19 cellular contexts compared by ENCODE assay signal in genomic region chr4:80074651-80075050, GRCh38.
A peak's percentile ranks its signal among the peaks of the same experiment; 100 is the strongest.
DNase-seq lines count a peak whose midpoint lies in the region; ATAC-seq lines count a peak whose summit lies in the region.
"Had no signal": no experiment of that assay in that cellular context is flagged by ENCODE, and none has a peak within 500 bp of the region (broad histone marks: within the 10 kb centered on the region; RNA-seq: fewer than 3 reads in every experiment).

No MANE protein-coding gene starts in this region.

- no peak for ATAC-seq in activated naive CD8-positive, alpha-beta T cell treated with anti-CD3 and anti-CD28 coated beads, Interleukin-2, amount 50 U/mL, for 24 hours
- ATAC-seq in activated CD4-positive, CD25-positive, alpha-beta regulatory T cell treated with anti-CD3 and anti-CD28 coated beads, Interleukin-2, amount 50 U/mL, for 24 hours: no peak

- peaks cover 0 to 43% (median 26%) of the 10 kb centered on the region in 5 donors for H3K4me1 ChIP-seq in subcutaneous abdominal adipose tissue (ENCODE audit: control insufficient read depth in 5 of 5, insufficient read depth in 5 of 5, low read length in 5 of 5)
- H3K4me1 ChIP-seq: testis had no signal

- H3K36me3 Mint-ChIP-seq in activated naive CD8-positive, alpha-beta T cell: peaks cover 2% of the 10 kb centered on the region
- H3K36me3 Mint-ChIP-seq in activated naive CD8-positive, alpha-beta T cell treated with anti-CD3 and anti-CD28 coated beads, Interleukin-2, amount 50 U/mL, for 24 hours (ENCODE audit: low read depth): peaks cover 12% of the 10 kb centered on the region
- peaks cover 27% of the 10 kb centered on the region for H3K36me3 Mint-ChIP-seq in dendritic cell treated with granulocyte-macrophage colony-stimulating factor and Interleukin-4, amounts not matched to agents 40 ng/mL and 50 ng/mL, for 4 days (ENCODE audit: low read depth)

- no peaks in the 10 kb centered on the region for H3K27me3 ChIP-seq in subcutaneous abdominal adipose tissue (ENCODE audit: control insufficient read depth in 5 of 5, insufficient read depth in 4 of 5, low read length in 5 of 5)
- H3K27me3 ChIP-seq: ovary, testis had no signal

- no peaks in the 10 kb centered on the region for H3K27me3 Mint-ChIP-seq in activated naive CD8-positive, alpha-beta T cell
- H3K27me3 Mint-ChIP-seq in activated naive CD8-positive, alpha-beta T cell treated with anti-CD3 and anti-CD28 coated beads, Interleukin-2, amount 50 U/mL, for 24 hours: peaks cover 4% of the 10 kb centered on the region
- no peaks in the 10 kb centered on the region for H3K27me3 Mint-ChIP-seq in dendritic cell treated with granulocyte-macrophage colony-stimulating factor and Interleukin-4, amounts not matched to agents 40 ng/mL and 50 ng/mL, for 4 days

- H3K4me3 ChIP-seq in subcutaneous abdominal adipose tissue (ENCODE audit: low read depth in 1 of 5, low read length in 5 of 5): no peak overlapping the region
- H3K4me3 ChIP-seq: ovary, testis had no signal

- H3K4me1 Mint-ChIP-seq in activated naive CD8-positive, alpha-beta T cell (ENCODE audit: low read depth): peaks cover 72% of the 10 kb centered on the region
- H3K4me1 Mint-ChIP-seq in activated naive CD8-positive, alpha-beta T cell treated with anti-CD3 and anti-CD28 coated beads, Interleukin-2, amount 50 U/mL, for 24 hours: peaks cover 81% of the 10 kb centered on the region
- peaks cover 63% of the 10 kb centered on the region for H3K4me1 Mint-ChIP-seq in dendritic cell treated with granulocyte-macrophage colony-stimulating factor and Interleukin-4, amounts not matched to agents 40 ng/mL and 50 ng/mL, for 4 days (ENCODE audit: low read depth)

- peak overlapping the region; percentile 96 for H3K4me3 Mint-ChIP-seq in activated naive CD8-positive, alpha-beta T cell
- no peak overlapping the region for H3K4me3 Mint-ChIP-seq in activated naive CD8-positive, alpha-beta T cell treated with anti-CD3 and anti-CD28 coated beads, Interleukin-2, amount 50 U/mL, for 24 hours
- H3K4me3 Mint-ChIP-seq in dendritic cell treated with granulocyte-macrophage colony-stimulating factor and Interleukin-4, amounts not matched to agents 40 ng/mL and 50 ng/mL, for 4 days: peak overlapping the region; percentile 50

- no peak for DNase-seq in activated naive CD8-positive, alpha-beta T cell treated with anti-CD3 and anti-CD28 coated beads, Interleukin-2, amount 50 U/mL, for 24 hours
- peak; percentile 16 for DNase-seq in MV-4-11 (lab: John Stamatoyannopoulos, UW)
- DNase-seq in NCI-H1092 (lab: John Stamatoyannopoulos, UW): no peak
- no peak for DNase-seq in NCI-H1105 (lab: John Stamatoyannopoulos, UW)
- DNase-seq: activated T-cell treated with anti-CD3 and anti-CD28 coated beads for 4 hours; caudate nucleus; DMS 273 treated with DMSO at 0.1 percent for 48 hours; H7; hypothalamus; NCI-H2107; NCI-H526 treated with DMSO at 0.1 percent for 48 hours; ovary; stimulated activated CD4-positive, alpha-beta T cell treated with anti-CD3 and anti-CD28 coated beads, Interleukin-2, amount 100 ng/mL, for 48 hours; SW 1271; testis had no signal

- peak overlapping the region; percentile 95 for H3K27ac ChIP-seq in subcutaneous abdominal adipose tissue (ENCODE audit: low read depth, low read length)
- H3K27ac ChIP-seq: testis had no signal

- intact Hi-C loops in dendritic cell treated with granulocyte-macrophage colony-stimulating factor and Interleukin-4, amounts not matched to agents 40 ng/mL and 50 ng/mL, for 4 days (cut with micrococcal nuclease): loop anchor here (5.0 kb wide), 3 partner anchors 68 to 128 kb away; no protein-coding TSS in a partner anchor

- H3K9ac ChIP-seq in subcutaneous abdominal adipose tissue (ENCODE audit: low read length in 5 of 5): no peak overlapping the region

- H3K36me3 ChIP-seq in subcutaneous abdominal adipose tissue (ENCODE audit: control insufficient read depth in 5 of 5, insufficient read depth in 5 of 5, low read length in 5 of 5): no peaks in the 10 kb centered on the region
- H3K36me3 ChIP-seq: ovary had no signal

- no peak overlapping the region for H3K27ac Mint-ChIP-seq in activated naive CD8-positive, alpha-beta T cell
- no peak overlapping the region for H3K27ac Mint-ChIP-seq in activated naive CD8-positive, alpha-beta T cell treated with anti-CD3 and anti-CD28 coated beads, Interleukin-2, amount 50 U/mL, for 24 hours
- H3K27ac Mint-ChIP-seq in dendritic cell treated with granulocyte-macrophage colony-stimulating factor and Interleukin-4, amounts not matched to agents 40 ng/mL and 50 ng/mL, for 4 days: peak overlapping the region; percentile 94

- H3K9me3 ChIP-seq in subcutaneous abdominal adipose tissue (ENCODE audit: control insufficient read depth in 5 of 5, low read length in 5 of 5): no peaks in the 10 kb centered on the region
- H3K9me3 ChIP-seq: ovary, testis had no signal

- no peaks in the 10 kb centered on the region for H3K9me3 Mint-ChIP-seq in activated naive CD8-positive, alpha-beta T cell (ENCODE audit: low read depth)
- H3K9me3 Mint-ChIP-seq in activated naive CD8-positive, alpha-beta T cell treated with anti-CD3 and anti-CD28 coated beads, Interleukin-2, amount 50 U/mL, for 24 hours: no peaks in the 10 kb centered on the region
- no peaks in the 10 kb centered on the region for H3K9me3 Mint-ChIP-seq in dendritic cell treated with granulocyte-macrophage colony-stimulating factor and Interleukin-4, amounts not matched to agents 40 ng/mL and 50 ng/mL, for 4 days
